Comparison of ENCODE assay signal across 9 cellular contexts in genomic region chr15:74780983-74781672, GRCh38. TPM values are rescaled to one million over a fixed set of nuclear protein-coding genes. Genes with fewer than 3 reads are reported as not detected.
DNase-seq lines count a peak whose midpoint lies in the region; ATAC-seq and TF ChIP-seq lines count a peak whose summit lies in the region.
"Had no signal": no experiment of that assay in that cellular context is flagged by ENCODE, and none has a peak within 500 bp of the region (broad histone marks: within the 10 kb centered on the region; RNA-seq: fewer than 3 reads in every experiment).

No MANE protein-coding gene starts in this region.

- ATAC-seq in GM18505 (IDR thresholded peaks at IDR 0.05; ENCODE audit: unreplicated experiment) (no peak), HG02623 (IDR thresholded peaks at IDR 0.05; ENCODE audit: unreplicated experiment) (no peak)

- H3K36me3 ChIP-seq in mesodermal cell (ENCODE audit: control insufficient read depth, insufficient read depth, low read length) (peaks cover 14% of the 10 kb centered on the region), vagina (no peaks in the 10 kb centered on the region)

- H3K4me3 Mint-ChIP-seq in MCF 10A (ENCODE audit: unreplicated experiment) = peak overlapping the region; percentile 92

- H3K27me3 Mint-ChIP-seq in MCF 10A (ENCODE audit: insufficient read depth, unreplicated experiment) = no peaks in the 10 kb centered on the region

- WGBS in mesodermal cell (ENCODE audit: insufficient coverage in 2 of 2), 2 experiments = 28 to 39% methylated on average over 12 to 18 of the region's 18 CpGs

- H3K27me3 ChIP-seq in vagina = no peaks in the 10 kb centered on the region

- DNase-seq in NOMO-1 treated with dmso at 0.1 percent for 144 hours (lab: John Stamatoyannopoulos, UW; ENCODE audit: unreplicated experiment) (peak; percentile 89), MCF 10A (ENCODE audit: unreplicated experiment) (no peak), vagina (ENCODE audit: extremely low spot score in 2 of 2) (no peak), H4 (ENCODE audit: low spot score) (no peak), ureter (ENCODE audit: low spot score) (no peak)

- no peaks in the 10 kb centered on the region for H3K9me3 ChIP-seq in mesodermal cell (ENCODE audit: control insufficient read depth, low read length)
- H3K9me3 ChIP-seq in vagina = no peaks in the 10 kb centered on the region

- no TSS peak for BruUV-seq in MCF 10A (replicated peaks; lab: Mats Ljungman, UMichigan)

- CTCF ChIA-PET in MCF 10A (lab: Yijun Ruan, JAX) = interaction anchor here (0.6 to 26.4 kb wide), 16 partner anchors 11 to 1021 kb away, joined by 3 to 632 read pairs (median 4); partner anchors contain the start of gene FAM219B

- no peaks in the 10 kb centered on the region for H3K36me3 Mint-ChIP-seq in MCF 10A (ENCODE audit: insufficient read depth, unreplicated experiment)

- H3K27ac ChIP-seq in mesodermal cell (ENCODE audit: low read depth, low read length, severe bottlenecking) (no peak overlapping the region), vagina (no peak overlapping the region)

- TF ChIP-seq CTCF in MCF 10A (IDR thresholded peaks at IDR 0.05; ENCODE audit: unreplicated experiment) (no peak), vagina (IDR thresholded peaks at IDR 0.05) (no peak)

- H3K27ac Mint-ChIP-seq in MCF 10A (ENCODE audit: low read depth, unreplicated experiment) = no peak overlapping the region

- TF ChIP-seq POLR2A in GM18505 (IDR thresholded peaks at IDR 0.05; ENCODE audit: borderline replicate concordance, extremely low read depth, insufficient read depth, insufficient read length) = peak; percentile 54
- TF ChIP-seq POLR2A in vagina (IDR thresholded peaks at IDR 0.05) = no peak

- H3K4me3 ChIP-seq in mesodermal cell (ENCODE audit: extremely low read depth, insufficient read depth, low read length, poor library complexity, severe bottlenecking) (peak overlapping the region; percentile 29), vagina (peak overlapping the region; percentile 76 to 93)

- peaks cover 53% of the 10 kb centered on the region for H3K4me1 ChIP-seq in mesodermal cell (ENCODE audit: control insufficient read depth, insufficient read depth, low read length, poor library complexity, severe bottlenecking)
- peaks cover 68% of the 10 kb centered on the region for H3K4me1 ChIP-seq in vagina

- POLR2A ChIA-PET in MCF 10A (lab: Yijun Ruan, JAX) = interaction anchor here (0.5 to 4.3 kb wide), 7 partner anchors 10 to 176 kb away, joined by 3 to 33 read pairs (median 5); partner anchors contain the start of genes FAM219B and RPP25

- H3K4me1 Mint-ChIP-seq in MCF 10A (ENCODE audit: insufficient read depth, unreplicated experiment) = peaks cover 23% of the 10 kb centered on the region

- no peaks in the 10 kb centered on the region for H3K9me3 Mint-ChIP-seq in MCF 10A (ENCODE audit: unreplicated experiment)

- intact Hi-C loops in MCF 10A (cut with micrococcal nuclease) (loop anchor here (1.0 to 10.0 kb wide), 2 partner anchors 54 to 424 kb away; partner anchors contain the start of gene C15orf39), vagina (cut with DNase I) (loop anchor here (5.0 to 10.0 kb wide), 2 partner anchors 176 to 406 kb away; partner anchors contain the start of gene RPP25)

RNA-seq across cellular contexts. Expression of gene CSK, which starts 0.8 kb away (rescaled TPM):
- 50.4 and 65.3 TPM in 2 replicates for total RNA-seq in MCF 10A (2022)
- 41.1 TPM for polyA plus RNA-seq in mesodermal cell (2013, experiment 1 of 2)
- polyA plus RNA-seq in mesodermal cell (2013, experiment 2 of 2) = 35.7 TPM
- total RNA-seq in vagina = 26.3 TPM
- 21.7 and 22.7 TPM in 2 replicates for total RNA-seq in H4 (2014; rRNA removed; shearing (Covaris generic))
- total RNA-seq in ureter = 61.6 TPM

RNA-seq across cellular contexts. Expression of gene LMAN1L, which starts 31.5 kb away (rescaled TPM):
- total RNA-seq in MCF 10A (2022) (0.23 TPM in 1 of 2 replicates, not detected in the other), vagina (not detected), ureter (not detected)
- polyA plus RNA-seq in mesodermal cell (2013, experiment 1 of 2) = not detected
- polyA plus RNA-seq in mesodermal cell (2013, experiment 2 of 2) = not detected
- 0.10 TPM in 1 of 2 replicates, not detected in the other for total RNA-seq in H4 (2014; rRNA removed; shearing (Covaris generic))

RNA-seq across cellular contexts. Expression of gene CYP1A2, which starts 32.5 kb away (rescaled TPM):
- not detected in 2 replicates for total RNA-seq in MCF 10A (2022)
- polyA plus RNA-seq in mesodermal cell (2013, experiment 1 of 2) = not detected
- not detected for polyA plus RNA-seq in mesodermal cell (2013, experiment 2 of 2)
- not detected for total RNA-seq in vagina
- total RNA-seq in H4 (2014; rRNA removed; shearing (Covaris generic)) = not detected in 2 replicates
- total RNA-seq in ureter = not detected
- total RNA-seq: activated CD8-positive, alpha-beta memory T cell treated with anti-CD3 and anti-CD28 coated beads for 36 hours had no signal

RNA-seq across cellular contexts. Expression of gene CPLX3, which starts 45.3 kb away (rescaled TPM):
- total RNA-seq in MCF 10A (2022) (not detected in 2 replicates), vagina (not detected), ureter (not detected)
- polyA plus RNA-seq in mesodermal cell (2013, experiment 1 of 2) = not detected
- polyA plus RNA-seq in mesodermal cell (2013, experiment 2 of 2) = not detected
- not detected in 2 replicates for total RNA-seq in H4 (2014; rRNA removed; shearing (Covaris generic))
- total RNA-seq: activated CD8-positive, alpha-beta memory T cell treated with anti-CD3 and anti-CD28 coated beads for 36 hours had no signal

RNA-seq across cellular contexts. Expression of gene CYP1A1, which starts 55.8 kb away (rescaled TPM):
- total RNA-seq in MCF 10A (2022) (not detected in 2 replicates), vagina (1.5 TPM), ureter (not detected)
- 1.00 TPM for polyA plus RNA-seq in mesodermal cell (2013, experiment 1 of 2)
- polyA plus RNA-seq in mesodermal cell (2013, experiment 2 of 2) = 0.91 TPM
- 0.33 and 2.3 TPM in 2 replicates for total RNA-seq in H4 (2014; rRNA removed; shearing (Covaris generic))
